22 cellular contexts compared by ENCODE assay signal in genomic region chr3:171744055-171744741, GRCh38.
DNase-seq lines count a peak whose midpoint lies in the region; ATAC-seq and TF ChIP-seq lines count a peak whose summit lies in the region.
"Had no signal": no experiment of that assay in that cellular context is flagged by ENCODE, and none has a peak within 500 bp of the region (broad histone marks: within the 10 kb centered on the region; RNA-seq: fewer than 3 reads in every experiment).

No MANE protein-coding gene starts in this region.

- no peaks in the 10 kb centered on the region for H3K9me3 ChIP-seq in PC-3 (ENCODE audit: low read length)
- H3K9me3 ChIP-seq: A549 had no signal

- CTCF ChIA-PET in PC-3 (lab: Charles Lee): no interaction called here

- no peaks in the 10 kb centered on the region for H3K4me1 ChIP-seq in PC-3 (ENCODE audit: insufficient read depth, low read length)
- H3K4me1 ChIP-seq: A549 had no signal

- no peaks in the 10 kb centered on the region for H3K27me3 Mint-ChIP-seq in progenitor cell of endocrine pancreas
- no peaks in the 10 kb centered on the region for H3K27me3 Mint-ChIP-seq in natural killer cell (ENCODE audit: low read depth in 2 of 2)

- H3K36me3 ChIP-seq in PC-3 (ENCODE audit: low read depth, low read length): no peaks in the 10 kb centered on the region

- DNase-seq in Ammon's horn (ENCODE audit: low spot score) (peak; percentile 59), left cardiac atrium (no peak), progenitor cell of endocrine pancreas (ENCODE audit: low spot score, unreplicated experiment) (no peak), PC-3 (no peak), natural killer cell (no peak), CD1c-positive myeloid dendritic cell (ENCODE audit: extremely low spot score) (no peak)
- DNase-seq: AML-193, C1 segment of cervical spinal cord, Calu3, DND-41, GM23248, H9, Karpas-422, NCI-H1092, NCI-H1417 treated with DMSO at 0.1 percent for 48 hours, NCI-H2029, NCI-H524 treated with DMSO at 0.1 percent for 48 hours, NCI-H774, SHP77 had no signal

- H3K4me3 Mint-ChIP-seq in progenitor cell of endocrine pancreas (ENCODE audit: low read depth) (no peak overlapping the region), natural killer cell (no peak overlapping the region)
- H3K4me3 Mint-ChIP-seq: H9 had no signal

- no peaks in the 10 kb centered on the region for H3K9me2 ChIP-seq in PC-3 (replicated peaks; ENCODE audit: low read length)

- no peak overlapping the region for H3K4me2 ChIP-seq in PC-3 (ENCODE audit: low read length)
- H3K4me2 ChIP-seq: A549 had no signal

- H3K27ac ChIP-seq in angular gyrus (ENCODE audit: low read depth, low read length) (peak overlapping the region; percentile 10), PC-3 (ENCODE audit: low read length) (no peak overlapping the region)
- H3K27ac ChIP-seq: A549, GM23248 had no signal

- intact Hi-C loops in left cardiac atrium (cut with DNase I) (no loop called here), PC-3 (cut with micrococcal nuclease) (no loop called here), natural killer cell (cut with micrococcal nuclease) (no loop called here)

- H3K4me3 ChIP-seq in PC-3 (ENCODE audit: low read length): no peak overlapping the region
- H3K4me3 ChIP-seq: A549, GM23248 had no signal

- POLR2A ChIA-PET in PC-3 (lab: Charles Lee; ENCODE audit: unreplicated experiment): no interaction called here

- TF ChIP-seq CTCF in progenitor cell of endocrine pancreas (IDR thresholded peaks at IDR 0.05; ENCODE audit: unreplicated experiment) (no peak), PC-3 (conservative IDR thresholded peaks at IDR 0.05; ENCODE audit: low read depth, low read length) (no peak), natural killer cell (IDR thresholded peaks at IDR 0.05) (no peak)

- H3K36me3 Mint-ChIP-seq in progenitor cell of endocrine pancreas (ENCODE audit: insufficient read depth): peaks cover 26% of the 10 kb centered on the region
- no peaks in the 10 kb centered on the region for H3K36me3 Mint-ChIP-seq in natural killer cell

- no peaks in the 10 kb centered on the region for H3K79me2 ChIP-seq in PC-3 (ENCODE audit: low read length)

- H2AFZ ChIP-seq in PC-3 (ENCODE audit: low read length): no peak overlapping the region
- H2AFZ ChIP-seq: GM23248 had no signal

- no peak overlapping the region for H3K9ac ChIP-seq in PC-3 (ENCODE audit: low read length)
- H3K9ac ChIP-seq: GM23248 had no signal

- ATAC-seq in left cardiac atrium (peak; percentile 10 to 31), PC-3 (no peak), GM18517 (IDR thresholded peaks at IDR 0.05; ENCODE audit: unreplicated experiment) (no peak), natural killer cell (no peak)
- ATAC-seq: A549 had no signal

- H3K27ac Mint-ChIP-seq in progenitor cell of endocrine pancreas (peak overlapping the region; percentile 11), natural killer cell (no peak overlapping the region)
- H3K27ac Mint-ChIP-seq: H9 had no signal

- H3K9me3 Mint-ChIP-seq in progenitor cell of endocrine pancreas (ENCODE audit: low read depth) (peaks cover 8% of the 10 kb centered on the region), natural killer cell (no peaks in the 10 kb centered on the region)

- no TSS peak for BruUV-seq in PC-3 (replicated peaks; lab: Mats Ljungman, UMichigan)

- no peaks in the 10 kb centered on the region for H3K27me3 ChIP-seq in PC-3 (ENCODE audit: low read length)

- no peaks in the 10 kb centered on the region for H3F3A ChIP-seq in PC-3 (ENCODE audit: low read length, unreplicated experiment)

- H3K4me1 Mint-ChIP-seq in progenitor cell of endocrine pancreas (ENCODE audit: low read depth): peaks cover 43% of the 10 kb centered on the region
- peaks cover 16 to 18% of the 10 kb centered on the region in 2 donors for H3K4me1 Mint-ChIP-seq in natural killer cell

- H4K20me1 ChIP-seq in PC-3 (ENCODE audit: low read length): no peaks in the 10 kb centered on the region

Comparison
In these comparisons a context has a peak if more than half of its experiments do, and no peak if none do; other contexts are left out.
1. ATAC-seq: peak in left cardiac atrium (2 of 2); none in PC-3 (single experiment), GM18517 (single experiment) and natural killer cell (0 of 3).